Comparison of ENCODE assay signal across 9 cellular contexts in the genomic region with DNA sequence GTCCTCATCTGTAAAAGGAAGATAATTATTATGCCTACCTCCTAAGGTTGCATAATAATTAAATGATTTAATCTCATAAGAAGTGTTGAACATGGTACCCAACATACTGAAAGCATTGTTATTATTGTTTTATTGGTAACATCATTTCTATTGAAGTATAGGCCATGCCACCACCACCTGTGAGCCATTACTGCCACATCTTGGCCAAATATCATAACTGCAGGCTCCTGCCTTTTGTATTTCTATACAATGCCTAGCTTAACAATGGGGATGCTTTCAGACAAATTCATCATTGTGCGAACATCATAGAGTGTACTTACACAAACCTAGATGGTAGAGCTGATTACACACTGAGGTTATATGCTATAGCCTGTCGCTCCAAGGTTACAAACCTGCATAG.
A peak's percentile ranks its signal among the peaks of the same experiment; 100 is the strongest.
DNase-seq lines count a peak whose midpoint lies in the region; ATAC-seq and TF ChIP-seq lines count a peak whose summit lies in the region.
"Had no signal": no experiment of that assay in that cellular context is flagged by ENCODE, and none has a peak within 500 bp of the region (broad histone marks: within the 10 kb centered on the region; RNA-seq: fewer than 3 reads in every experiment).

No MANE protein-coding gene starts in this region.

- H2AFZ ChIP-seq in GM23338, result no peak overlapping the region

- H3K79me2 ChIP-seq in DOHH2 (ENCODE audit: control insufficient read depth, low read length) (no peaks in the 10 kb centered on the region), GM23338 (replicated peaks; ENCODE audit: insufficient read depth) (no peaks in the 10 kb centered on the region)

- no peak overlapping the region for H3K4me3 ChIP-seq in DOHH2 (ENCODE audit: low read length)
- no peak overlapping the region for H3K4me3 ChIP-seq in GM23338
- H3K4me3 ChIP-seq: SJSA1 had no signal

- CTCF ChIA-PET in RWPE1 (lab: Yijun Ruan, JAX), result interaction anchor here (0.7 to 0.9 kb wide), 4 partner anchors 276 to 506 kb away, joined by 3 to 5 read pairs (median 4); no protein-coding TSS in a partner anchor

- H3K27me3 ChIP-seq in DOHH2 (ENCODE audit: control insufficient read depth, low read length) (no peaks in the 10 kb centered on the region), GM23338 (ENCODE audit: insufficient read depth) (no peaks in the 10 kb centered on the region)
- H3K27me3 ChIP-seq: SJSA1 had no signal

- ATAC-seq in GM23338 (peak; percentile 58; the same call in 2 of the 3 replicates), GM18858 (IDR thresholded peaks at IDR 0.05; ENCODE audit: unreplicated experiment) (no peak), GM19035 (IDR thresholded peaks at IDR 0.05; ENCODE audit: unreplicated experiment) (no peak)
- no peak for ATAC-seq in stimulated activated naive B cell treated with anti-CD40 and anti-IgM and Interleukin-4, amounts not matched to agents 10 μg/mL and 1 μg/mL and 100 μg/mL, for 72 hours (replicated peaks)

- H3F3A ChIP-seq in DOHH2 (ENCODE audit: control insufficient read depth, insufficient read depth) (no peaks in the 10 kb centered on the region), GM23338 (replicated peaks; ENCODE audit: low read depth) (no peaks in the 10 kb centered on the region)

- H3K27ac ChIP-seq in DOHH2 (ENCODE audit: low read depth, low read length), result no peak overlapping the region
- H3K27ac ChIP-seq in GM23338 (ENCODE audit: low read depth), result no peak overlapping the region
- H3K27ac ChIP-seq in RWPE1, result no peak overlapping the region
- H3K27ac ChIP-seq: SJSA1 had no signal

- no peaks in the 10 kb centered on the region for H3K36me3 ChIP-seq in DOHH2 (ENCODE audit: control insufficient read depth, low read length)
- no peaks in the 10 kb centered on the region for H3K36me3 ChIP-seq in GM23338 (ENCODE audit: insufficient read depth)
- H3K36me3 ChIP-seq: SJSA1 had no signal

- peaks cover 9% of the 10 kb centered on the region for H3K9me3 Mint-ChIP-seq in GM23338
- peaks cover 0 to 7% of the 10 kb centered on the region in 2 donors for H3K9me3 Mint-ChIP-seq in stimulated activated naive B cell treated with anti-CD40 and anti-IgM and Interleukin-4, amounts not matched to agents 10 μg/mL and 1 μg/mL and 100 μg/mL, for 72 hours

- no peaks in the 10 kb centered on the region for H3K9me3 ChIP-seq in DOHH2 (ENCODE audit: control insufficient read depth, insufficient read depth, low read length)
- H3K9me3 ChIP-seq: SJSA1 had no signal

- POLR2A ChIA-PET in RWPE1 (lab: Yijun Ruan, JAX; ENCODE audit: low non-redundant PET), result no interaction called here

- no peak overlapping the region for H3K27ac Mint-ChIP-seq in GM23338
- no peak overlapping the region for H3K27ac Mint-ChIP-seq in stimulated activated naive B cell treated with anti-CD40 and anti-IgM and Interleukin-4, amounts not matched to agents 10 μg/mL and 1 μg/mL and 100 μg/mL, for 72 hours

- H3K4me1 ChIP-seq in DOHH2 (ENCODE audit: control insufficient read depth, low read length) (no peaks in the 10 kb centered on the region), GM23338 (ENCODE audit: insufficient read depth) (0 out of 2 replicates have a peak, but pooled peaks cover 5% of the 10 kb centered on the region)
- H3K4me1 ChIP-seq: SJSA1 had no signal

- peaks cover 15% of the 10 kb centered on the region; the same call in 2 of the 3 replicates for H3K4me1 Mint-ChIP-seq in GM23338
- H3K4me1 Mint-ChIP-seq in stimulated activated naive B cell treated with anti-CD40 and anti-IgM and Interleukin-4, amounts not matched to agents 10 μg/mL and 1 μg/mL and 100 μg/mL, for 72 hours, result no peaks in the 10 kb centered on the region

- H4K20me1 ChIP-seq in DOHH2 (ENCODE audit: control insufficient read depth, insufficient read depth, low read depth, low read length) (no peaks in the 10 kb centered on the region), GM23338 (replicated peaks; ENCODE audit: insufficient read depth) (no peaks in the 10 kb centered on the region)

- H3K4me2 ChIP-seq in DOHH2 (ENCODE audit: low read length) (no peak overlapping the region), GM23338 (no peak overlapping the region)

- H3K9me2 ChIP-seq in DOHH2 (replicated peaks; ENCODE audit: control insufficient read depth, low read length) (no peaks in the 10 kb centered on the region), GM23338 (ENCODE audit: insufficient read depth) (no peaks in the 10 kb centered on the region)

- TF ChIP-seq CTCF in DOHH2 (IDR thresholded peaks at IDR 0.05; ENCODE audit: low read depth, low read length, poor library complexity, severe bottlenecking) (peak; percentile 61), GM23338 (conservative IDR thresholded peaks at IDR 0.05; ENCODE audit: low read depth in 2 of 2) (peak; percentile 79 to 84), RWPE1 (conservative IDR thresholded peaks at IDR 0.05; ENCODE audit: low read depth) (no peak; the same call in 1 of the 2 replicates)

- H3K27me3 Mint-ChIP-seq in GM23338 (ENCODE audit: insufficient read depth, low read depth, poor library complexity), result peaks cover 2% of the 10 kb centered on the region
- no peaks in the 10 kb centered on the region for H3K27me3 Mint-ChIP-seq in stimulated activated naive B cell treated with anti-CD40 and anti-IgM and Interleukin-4, amounts not matched to agents 10 μg/mL and 1 μg/mL and 100 μg/mL, for 72 hours

- no peaks in the 10 kb centered on the region; the same call in 2 of the 3 replicates for H3K36me3 Mint-ChIP-seq in GM23338 (ENCODE audit: low read depth)
- H3K36me3 Mint-ChIP-seq in stimulated activated naive B cell treated with anti-CD40 and anti-IgM and Interleukin-4, amounts not matched to agents 10 μg/mL and 1 μg/mL and 100 μg/mL, for 72 hours, result no peaks in the 10 kb centered on the region

- no peak overlapping the region for H3K4me3 Mint-ChIP-seq in GM23338
- no peak overlapping the region for H3K4me3 Mint-ChIP-seq in stimulated activated naive B cell treated with anti-CD40 and anti-IgM and Interleukin-4, amounts not matched to agents 10 μg/mL and 1 μg/mL and 100 μg/mL, for 72 hours

- DNase-seq in GM23338 (ENCODE audit: low spot score) (peak; percentile 52), RWPE1 (ENCODE audit: low spot score) (peak; percentile 8), iPS-NIHi11 (ENCODE audit: low spot score) (peak; percentile 15)
- no peak for DNase-seq in stimulated activated naive B cell treated with anti-CD40 and anti-IgM and Interleukin-4, amounts not matched to agents 10 μg/mL and 1 μg/mL and 100 μg/mL, for 72 hours
- DNase-seq: activated naive CD4-positive, alpha-beta T cell treated with anti-CD3 and anti-CD28 coated beads, Interleukin-2, amount 50 U/mL, for 16 hours had no signal

TF ChIP-seq in GM23338, 12 proteins besides CTCF, POLR2A, EP300 and RAD21 (continues in another document):
- TF ChIP-seq CREB1 (CRISPR knock-in tag; IDR thresholded peaks at IDR 0.05; ENCODE audit: low read depth) (no peak), EZH2phosphoT487 (IDR thresholded peaks at IDR 0.05; ENCODE audit: unreplicated experiment) (no peak), EZH2 (IDR thresholded peaks at IDR 0.05; ENCODE audit: low read depth, unreplicated experiment) (no peak), JUNB (IDR thresholded peaks at IDR 0.05; ENCODE audit: unreplicated experiment) (no peak)
